Comparison of ENCODE assay signal across 24 cellular contexts in the genomic region with DNA sequence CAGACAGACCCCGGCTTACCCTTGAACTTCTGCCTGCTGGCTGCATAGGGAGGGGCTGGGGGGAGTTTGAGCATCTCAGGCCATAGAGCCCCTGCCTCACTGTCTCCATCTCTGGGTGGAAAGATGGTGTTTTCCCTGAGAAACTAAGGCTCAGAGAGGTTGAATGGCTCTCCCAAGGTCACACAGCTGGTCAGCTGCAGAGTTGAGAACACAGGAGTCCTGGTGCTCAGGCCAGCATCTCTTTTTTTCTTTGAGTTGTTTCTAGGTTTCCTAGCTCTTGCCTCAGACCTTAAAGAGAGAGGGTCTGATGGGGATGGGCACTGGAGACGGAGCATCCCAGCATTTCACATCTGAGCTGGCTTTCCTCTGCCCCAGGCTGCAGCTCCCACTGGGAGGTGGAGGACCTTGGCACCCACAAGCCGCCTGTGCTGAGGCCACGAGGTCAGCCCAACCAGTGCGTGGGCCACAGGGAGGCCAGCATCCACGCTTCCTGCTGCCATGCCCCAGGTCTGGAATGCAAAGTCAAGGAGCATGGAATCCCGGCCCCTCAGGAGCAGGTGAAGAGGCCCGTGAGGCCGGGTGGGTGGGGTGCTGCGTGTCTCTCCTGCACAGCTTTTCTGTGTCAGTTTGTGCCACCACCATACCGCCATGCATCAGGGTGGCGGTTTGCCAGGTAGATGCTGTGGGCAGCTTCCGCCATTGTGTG. TPM values are rescaled to one million over a fixed set of nuclear protein-coding genes. Genes with fewer than 3 reads are reported as not detected.
"Had no signal": no experiment of that assay in that cellular context is flagged by ENCODE, and none has a peak within 500 bp of the region (broad histone marks: within the 10 kb centered on the region; RNA-seq: fewer than 3 reads in every experiment).

No MANE protein-coding gene starts in this region.

- H3K27ac Mint-ChIP-seq: natural killer cell treated with Interleukin-12 subunit alpha and Interleukin-12 subunit beta and Interleukin-15 and Interleukin-18, amount 100 ng/mL, for 72 hours; T-helper 2 cell treated with Interferon-gamma antibody and Interleukin-4, amounts not matched to agents 5 μg/mL and 100 μg/mL, for 36 hours had no signal

- H3K4me1 ChIP-seq: uterus had no signal

- H3K27me3 Mint-ChIP-seq: activated naive CD8-positive, alpha-beta T cell treated with anti-CD3 and anti-CD28 coated beads, Interleukin-2, amount 50 U/mL, for 24 hours; brain; natural killer cell treated with Interleukin-12 subunit alpha and Interleukin-12 subunit beta and Interleukin-15 and Interleukin-18, amount 100 ng/mL, for 72 hours had no signal

- H3K9me3 Mint-ChIP-seq: activated naive CD8-positive, alpha-beta T cell treated with anti-CD3 and anti-CD28 coated beads, Interleukin-2, amount 50 U/mL, for 24 hours; brain; natural killer cell treated with Interleukin-12 subunit alpha and Interleukin-12 subunit beta and Interleukin-15 and Interleukin-18, amount 100 ng/mL, for 72 hours; stimulated activated effector memory CD8-positive, alpha-beta T cell treated with anti-CD3 and anti-CD28 coated beads, Interleukin-12 subunit alpha, Interleukin-12 subunit beta, amount 100 ng/mL, for 72 hours; T-helper 2 cell treated with Interferon-gamma antibody and Interleukin-4, amounts not matched to agents 5 μg/mL and 100 μg/mL, for 36 hours had no signal

- H3K4me3 Mint-ChIP-seq: activated naive CD8-positive, alpha-beta T cell treated with anti-CD3 and anti-CD28 coated beads, Interleukin-2, amount 50 U/mL, for 24 hours; brain; natural killer cell treated with Interleukin-12 subunit alpha and Interleukin-12 subunit beta and Interleukin-15 and Interleukin-18, amount 100 ng/mL, for 72 hours; stimulated activated effector memory CD8-positive, alpha-beta T cell treated with anti-CD3 and anti-CD28 coated beads, Interleukin-12 subunit alpha, Interleukin-12 subunit beta, amount 100 ng/mL, for 72 hours; T-helper 2 cell treated with Interferon-gamma antibody and Interleukin-4, amounts not matched to agents 5 μg/mL and 100 μg/mL, for 36 hours had no signal

- DNase-seq: activated CD4-positive, alpha-beta T cell treated with anti-CD3 and anti-CD28 coated beads, Interleukin-2, amount 50 U/mL, for 4 hours; activated effector memory CD4-positive, alpha-beta T cell treated with anti-CD3 and anti-CD28 coated beads, Interleukin-2, amount 50 U/mL, for 16 hours; activated naive CD4-positive, alpha-beta T cell treated with anti-CD3 and anti-CD28 coated beads, Interleukin-2, amount 50 U/mL, for 16 hours; caudate nucleus; effector memory CD4-positive, alpha-beta T cell; esophagus squamous epithelium; gastrocnemius medialis; hippocampal formation; left ventricle myocardium superior; midbrain; small intestine; stimulated activated CD4-positive, alpha-beta T cell treated with anti-CD3 and anti-CD28 coated beads, Interleukin-2, amount 100 ng/mL, for 24 hours; transverse colon; uterus had no signal

- H3K36me3 ChIP-seq: gastrocnemius medialis, transverse colon, uterus had no signal

- H3K27me3 ChIP-seq: esophagus squamous epithelium, gastrocnemius medialis, neutrophil, right lobe of liver, transverse colon, uterus had no signal

- ATAC-seq: gastrocnemius medialis, left ventricle myocardium superior, right lobe of liver had no signal

- FAIRE-seq: endothelial cell of umbilical vein, small intestine had no signal

- H3K9me3 ChIP-seq: esophagus squamous epithelium, gastrocnemius medialis, neutrophil, right lobe of liver, transverse colon, uterus had no signal

- H3K27ac ChIP-seq: esophagus squamous epithelium, gastrocnemius medialis, neutrophil, right lobe of liver, transverse colon, uterus, VCaP had no signal

- H3K4me3 ChIP-seq: esophagus squamous epithelium, gastrocnemius medialis, right lobe of liver, transverse colon, uterus had no signal

- H3K36me3 Mint-ChIP-seq: brain; natural killer cell treated with Interleukin-12 subunit alpha and Interleukin-12 subunit beta and Interleukin-15 and Interleukin-18, amount 100 ng/mL, for 72 hours had no signal

RNA-seq across cellular contexts. Expression of a gene that starts 21.8 kb away (rescaled TPM):
- total RNA-seq: activated CD8-positive, alpha-beta memory T cell treated with anti-CD3 and anti-CD28 coated beads for 36 hours; left ventricle myocardium superior; natural killer cell treated with Interleukin-12 subunit alpha and Interleukin-12 subunit beta and Interleukin-15 and Interleukin-18, amount 100 ng/mL, for 72 hours had no signal
